Comparison of ENCODE assay signal across 14 cellular contexts in genomic region chr11:68302256-68303054, GRCh38. TPM values are rescaled to one million over a fixed set of nuclear protein-coding genes. Genes with fewer than 3 reads are reported as not detected.
DNase-seq lines count a peak whose midpoint lies in the region; ATAC-seq, FAIRE-seq and TF ChIP-seq lines count a peak whose summit lies in the region.
"Had no signal": no experiment of that assay in that cellular context is flagged by ENCODE, and none has a peak within 500 bp of the region (broad histone marks: within the 10 kb centered on the region; RNA-seq: fewer than 3 reads in every experiment).

No MANE protein-coding gene starts in this region.

- no peaks in the 10 kb centered on the region for H3K9me2 ChIP-seq in PC-9 (ENCODE audit: insufficient read depth)

- in situ Hi-C loops in transverse colon (cut with MboI; ENCODE audit: low pct_ligation_motif_present in 1 of 4, low pct_unique_long_range_greater_than_20kb in 1 of 4, low sequenced_read_pairs in 3 of 4) = loop anchor here in 1 of 4 donors (10.0 kb wide), 1 partner anchor 82 kb away; no protein-coding TSS in a partner anchor

- peak overlapping the region; percentile 40 for H3K27ac ChIP-seq in PC-9
- H3K27ac ChIP-seq in transverse colon = peak overlapping the region; percentile 60 to 70 (median 68)
- no peak overlapping the region for H3K27ac ChIP-seq in upper lobe of left lung

- H3K27me3 ChIP-seq in PC-9 (ENCODE audit: insufficient read depth, low read depth) = no peaks in the 10 kb centered on the region
- no peaks in the 10 kb centered on the region for H3K27me3 ChIP-seq in transverse colon
- H3K27me3 ChIP-seq in upper lobe of left lung = no peaks in the 10 kb centered on the region
- H3K27me3 ChIP-seq: adrenal gland had no signal

- POLR2A ChIA-PET in PC-9 (lab: Charles Lee; ENCODE audit: unreplicated experiment) = interaction anchor here (0.6 kb wide), 1 partner anchor 239 kb away, joined by 5 read pairs; no protein-coding TSS in a partner anchor

- H2AFZ ChIP-seq in PC-9 = no peak overlapping the region

- no peak for FAIRE-seq in GM12891 (lab: Jason Lieb, UNC)
- no peak for FAIRE-seq in HTR-8/SVneo (lab: Jason Lieb, UNC)
- FAIRE-seq: islet of Langerhans had no signal

- peak; percentile 20 for TF ChIP-seq POLR2A in transverse colon (IDR thresholded peaks at IDR 0.05)
- no peak for TF ChIP-seq POLR2A in GM12891 (IDR thresholded peaks at IDR 0.05; ENCODE audit: low read depth, low read length)
- TF ChIP-seq POLR2A in upper lobe of left lung (IDR thresholded peaks at IDR 0.05) = no peak

- no TSS peak for BruUV-seq in PC-9 (replicated peaks; lab: Mats Ljungman, UMichigan)

- H3F3A ChIP-seq in PC-9 (ENCODE audit: insufficient read depth, low read depth) = peaks cover 19% of the 10 kb centered on the region

- TF ChIP-seq CTCF in PC-9 (conservative IDR thresholded peaks at IDR 0.05) = no peak
- peak in 1 of 5 experiments; percentile 25 for TF ChIP-seq CTCF in transverse colon (IDR thresholded peaks at IDR 0.05)
- no peak for TF ChIP-seq CTCF in upper lobe of left lung (IDR thresholded peaks at IDR 0.05)

- H3K36me3 ChIP-seq in PC-9 (ENCODE audit: low read depth) (no peaks in the 10 kb centered on the region), transverse colon (no peaks in the 10 kb centered on the region), upper lobe of left lung (no peaks in the 10 kb centered on the region)
- H3K36me3 ChIP-seq: adrenal gland had no signal

- TF ChIP-seq EP300 in transverse colon (IDR thresholded peaks at IDR 0.05; ENCODE audit: low read depth) = no peak
- TF ChIP-seq EP300 in upper lobe of left lung (IDR thresholded peaks at IDR 0.05) = no peak

- CTCF ChIA-PET in PC-9 (lab: Charles Lee) = interaction anchor here (0.6 kb wide), 2 partner anchors 40 to 191 kb away, joined by 3 to 11 read pairs; no protein-coding TSS in a partner anchor

- no peak for ATAC-seq in upper lobe of left lung (ENCODE audit: low FRiP score in 2 of 2)

- 17 to 55% methylated on average over 1 to 12 of the region's 12 CpGs for WGBS in transverse colon (ENCODE audit: low coverage in 1 of 2), 2 donors
- 64 to 73% methylated on average over 8 to 12 of the region's 12 CpGs for WGBS in upper lobe of left lung, 2 donors

- no peaks in the 10 kb centered on the region for H3K79me2 ChIP-seq in PC-9 (ENCODE audit: low read depth)

- H3K9me3 ChIP-seq in PC-9 (ENCODE audit: insufficient read depth, low read depth) (peaks cover 5% of the 10 kb centered on the region), transverse colon (no peaks in the 10 kb centered on the region), upper lobe of left lung (no peaks in the 10 kb centered on the region)
- H3K9me3 ChIP-seq: adrenal gland had no signal

- H3K4me2 ChIP-seq in PC-9 = peak overlapping the region; percentile 1; the same call in 1 of the 2 replicates

- peak; percentile 52 to 80 for DNase-seq in NCI-H524 (lab: John Stamatoyannopoulos, UW)
- DNase-seq in NCI-H524 treated with DMSO at 0.1 percent for 48 hours (lab: John Stamatoyannopoulos, UW) = no peak
- peak; percentile 87 to 92 for DNase-seq in PC-9
- peak; percentile 23 for DNase-seq in fibroblast of gingiva (ENCODE audit: low read depth)
- DNase-seq in transverse colon = peak; percentile 84
- DNase-seq in GM12891 (ENCODE audit: insufficient read length, low spot score) = no peak
- DNase-seq in HTR-8/SVneo (ENCODE audit: insufficient read length, low spot score) = no peak
- DNase-seq in upper lobe of left lung = no peak
- DNase-seq: activated CD8-positive, alpha-beta memory T cell treated with anti-CD3 and anti-CD28 coated beads for 24 hours; nucleus accumbens; stimulated activated CD4-positive, alpha-beta T cell treated with anti-CD3 and anti-CD28 coated beads, Interleukin-4, amount 100 ng/mL, for 1 hour; substantia nigra had no signal

- intact Hi-C loops in PC-9 (cut with micrococcal nuclease; ENCODE audit: unreplicated experiment) (loop anchor here (2.0 to 5.0 kb wide), 2 partner anchors 40 to 78 kb away; no protein-coding TSS in a partner anchor), transverse colon (cut with DNase I; ENCODE audit: low total_unique reads) (no loop called here)

- H3K4me3 ChIP-seq in PC-9 = no peak overlapping the region
- H3K4me3 ChIP-seq in transverse colon = no peak overlapping the region
- no peak overlapping the region for H3K4me3 ChIP-seq in upper lobe of left lung
- H3K4me3 ChIP-seq: adrenal gland had no signal

- no peaks in the 10 kb centered on the region for H4K20me1 ChIP-seq in PC-9 (ENCODE audit: insufficient read depth)

- H3K4me1 ChIP-seq in PC-9 (replicated peaks; ENCODE audit: insufficient read depth) (peaks cover 22% of the 10 kb centered on the region), transverse colon (peaks cover 2 to 36% (median 29%) of the 10 kb centered on the region in 4 donors), upper lobe of left lung (peaks cover 8 to 16% (median 13%) of the 10 kb centered on the region in 4 donors)

TF ChIP-seq in GM12891, 5 proteins besides CTCF, POLR2A, EP300 and RAD21:
- TF ChIP-seq PAX5 (IDR thresholded peaks at IDR 0.05; ENCODE audit: insufficient read depth, low read length, severe bottlenecking) (no peak), SPI1 (IDR thresholded peaks at IDR 0.05; ENCODE audit: low read depth, low read length) (no peak), TAF1 (IDR thresholded peaks at IDR 0.05; ENCODE audit: low read depth, low read length) (no peak), POLR2AphosphoS5 (IDR thresholded peaks at IDR 0.05; ENCODE audit: low read depth, low read length) (no peak), POU2F2 (IDR thresholded peaks at IDR 0.05; ENCODE audit: low read depth, low read length) (no peak)

RNA-seq across cellular contexts. Expression of gene LRP5, which starts 9.9 kb away (rescaled TPM):
- total RNA-seq in PC-9 (2021) = 112 and 129 TPM in 2 replicates
- total RNA-seq in transverse colon = 100 to 1,000 TPM in 1 of 4 donors, 10 to 100 TPM in 3; 72.6 to 138 (median 82.3) TPM
- 5.2 TPM for polyA plus RNA-seq in GM12891 (2012; ENCODE audit: low read depth, missing spikeins)
- total RNA-seq in upper lobe of left lung = 10 to 100 TPM; 51.5 to 79.4 (median 67.6) TPM

RNA-seq across cellular contexts. Expression of gene C11orf24, which starts 30.7 kb away (rescaled TPM):
- 27.2 and 37.7 TPM in 2 replicates for total RNA-seq in PC-9 (2021)
- 100 to 1,000 TPM in 1 of 4 donors, 10 to 100 TPM in 3; 31.4 to 130 (median 56.6) TPM for total RNA-seq in transverse colon
- polyA plus RNA-seq in GM12891 (2012; ENCODE audit: low read depth, missing spikeins) = 33.0 TPM
- 10 to 100 TPM; 13.9 to 37.5 (median 24.0) TPM for total RNA-seq in upper lobe of left lung

Comparison
In these comparisons a context has a peak if more than half of its experiments do, and no peak if none do; other contexts are left out.
1. DNase-seq: peak in NCI-H524 (2 of 2), PC-9 (2 of 2), fibroblast of gingiva (single experiment) and transverse colon (single experiment); none in NCI-H524 treated with DMSO at 0.1 percent for 48 hours (single experiment), GM12891 (single experiment), HTR-8/SVneo (single experiment) and upper lobe of left lung (0 of 2).
2. H3K27ac ChIP-seq: peak in PC-9 (single experiment) and transverse colon (4 of 4); none in upper lobe of left lung (0 of 4).